In genomic region chr1:78839704-78840277, GRCh38 we compare ENCODE assay signal across 8 cellular contexts.
A peak's percentile ranks its signal among the peaks of the same experiment; 100 is the strongest.
DNase-seq lines count a peak whose midpoint lies in the region; ATAC-seq and TF ChIP-seq lines count a peak whose summit lies in the region.

No MANE protein-coding gene starts in this region.

- H3K4me3 ChIP-seq in iPS DF 6.9 (ENCODE audit: low read length) = no peak overlapping the region
- H3K4me3 ChIP-seq in stomach = no peak overlapping the region

- H3K9me3 ChIP-seq in iPS DF 6.9 (ENCODE audit: control insufficient read depth, insufficient read depth, low read length) = no peaks in the 10 kb centered on the region
- H3K9me3 ChIP-seq in stomach = no peaks in the 10 kb centered on the region

- no peak for TF ChIP-seq EP300 in stomach (IDR thresholded peaks at IDR 0.05)

- no peak for TF ChIP-seq POLR2A in stomach (IDR thresholded peaks at IDR 0.05)

- TF ChIP-seq CTCF in stomach (IDR thresholded peaks at IDR 0.05) = peak in 4 of 7 experiments; percentile 31 to 56 (median 54)

- peak; percentile 35 for ATAC-seq in GM21786 (IDR thresholded peaks at IDR 0.05; ENCODE audit: unreplicated experiment)
- ATAC-seq in GM19324 (IDR thresholded peaks at IDR 0.05; ENCODE audit: low FRiP score, unreplicated experiment) = no peak

- intact Hi-C loops in stomach (cut with DNase I; ENCODE audit: low total_unique reads) = no loop called here

- H3K36me3 ChIP-seq in iPS DF 6.9 (ENCODE audit: control insufficient read depth, insufficient read depth, low read length) (no peaks in the 10 kb centered on the region), stomach (no peaks in the 10 kb centered on the region)

- H3K27ac ChIP-seq in iPS DF 6.9 (ENCODE audit: low read length) (no peak overlapping the region), stomach (no peak overlapping the region)

- H3K4me1 ChIP-seq in iPS DF 6.9 (ENCODE audit: control insufficient read depth, insufficient read depth, low read length) (no peaks in the 10 kb centered on the region), stomach (peaks cover 10 to 31% (median 22%) of the 10 kb centered on the region in 4 donors)

- peak; percentile 1 to 13 for DNase-seq in NOMO-1 (lab: John Stamatoyannopoulos, UW; ENCODE audit: unreplicated experiment in 2 of 2)
- no peak for DNase-seq in NOMO-1 treated with dmso at 0.1 percent for 144 hours (lab: John Stamatoyannopoulos, UW; ENCODE audit: unreplicated experiment)
- peak; percentile 25 for DNase-seq in NCI-H1694 (lab: John Stamatoyannopoulos, UW)
- peak; percentile 11 for DNase-seq in activated naive CD4-positive, alpha-beta T cell treated with anti-CD3 and anti-CD28 coated beads, Interleukin-2, amount 50 U/mL, for 16 hours
- DNase-seq in iPS DF 6.9 (ENCODE audit: low read depth, low spot score) = peak; percentile 16
- peak; percentile 32 for DNase-seq in stomach

- no peaks in the 10 kb centered on the region for H3K27me3 ChIP-seq in iPS DF 6.9 (ENCODE audit: control insufficient read depth, insufficient read depth, low read length)
- no peaks in the 10 kb centered on the region for H3K27me3 ChIP-seq in stomach

- no CpG with 5 or more reads among the region's 2 CpGs for WGBS in iPS DF 6.9 (ENCODE audit: insufficient coverage, insufficient read length)
- WGBS in stomach, 5 donors = 23 to 48% (median 30%) methylated on average over 2 of the region's 2 CpGs
